ENCODE assay signal across 8 cellular contexts in genomic region chr22:25404923-25405853, GRCh38.
DNase-seq lines count a peak whose midpoint lies in the region; ATAC-seq and TF ChIP-seq lines count a peak whose summit lies in the region.

No MANE protein-coding gene starts in this region.

- peaks cover 11% of the 10 kb centered on the region; the same call in 1 of the 2 replicates for H3K4me1 ChIP-seq in H9 (ENCODE audit: insufficient read depth, low read length)
- H3K4me1 ChIP-seq in NT2/D1 (ENCODE audit: insufficient read depth, insufficient read length), result peaks cover 9% of the 10 kb centered on the region

- H4K8ac ChIP-seq in H9 (replicated peaks; ENCODE audit: insufficient read length, low read depth, low read length), result no peak overlapping the region

- H3K23me2 ChIP-seq in H9 (ENCODE audit: insufficient read length, low read depth, low read length, poor library complexity, severe bottlenecking), result peaks cover 9% of the 10 kb centered on the region

- H3K23ac ChIP-seq in H9 (ENCODE audit: insufficient read length, low read depth, low read length), result no peak overlapping the region

- peak overlapping the region; percentile 63 for H3K4me2 ChIP-seq in H9 (ENCODE audit: insufficient read depth, insufficient read length, low read length)

- no peak overlapping the region for H3K9ac ChIP-seq in H9 (ENCODE audit: extremely low read depth, insufficient read length, low read length)
- H3K9ac ChIP-seq in NT2/D1 (ENCODE audit: insufficient read length, low read depth), result peak overlapping the region; percentile 83

- no peak overlapping the region for H2BK120ac ChIP-seq in H9 (ENCODE audit: low read depth, low read length, poor library complexity, severe bottlenecking)

- H3K4me1 Mint-ChIP-seq in H9, result peaks cover 35 to 44% of the 10 kb centered on the region in 2 experiments
- H3K4me1 Mint-ChIP-seq in activated T-cell treated with anti-CD3 and anti-CD28 coated beads, Interleukin-2, amount 50 U/mL, for 4 hours (ENCODE audit: low read depth), result peaks cover 30% of the 10 kb centered on the region

- H4K20me1 ChIP-seq in H9 (ENCODE audit: control insufficient read depth, insufficient read depth, insufficient read length), result no peaks in the 10 kb centered on the region

- H4K5ac ChIP-seq in H9 (ENCODE audit: insufficient read length, low read depth, low read length), result no peak overlapping the region

- peaks cover 13% of the 10 kb centered on the region for H3K27me3 Mint-ChIP-seq in H9 (ENCODE audit: low read depth)
- no peaks in the 10 kb centered on the region for H3K27me3 Mint-ChIP-seq in activated T-cell treated with anti-CD3 and anti-CD28 coated beads, Interleukin-2, amount 50 U/mL, for 4 hours (ENCODE audit: low read depth)

- peaks cover 0 to 3% (median 0%) of the 10 kb centered on the region in 3 experiments; a peak in 3 of 7 replicates for H3K36me3 Mint-ChIP-seq in H9 (ENCODE audit: insufficient read depth in 1 of 3, low read depth in 3 of 3)
- H3K36me3 Mint-ChIP-seq in activated T-cell treated with anti-CD3 and anti-CD28 coated beads, Interleukin-2, amount 50 U/mL, for 4 hours (ENCODE audit: insufficient read depth), result no peaks in the 10 kb centered on the region

- H3K18ac ChIP-seq in H9 (ENCODE audit: insufficient read length, low read depth, low read length), result no peak overlapping the region

- no peak overlapping the region for H3K56ac ChIP-seq in H9 (ENCODE audit: insufficient read length, low read depth, low read length)

- no peak overlapping the region for H3K27ac Mint-ChIP-seq in H9

- no peaks in the 10 kb centered on the region for H3K9me3 ChIP-seq in H9 (ENCODE audit: control insufficient read depth, low read depth, low read length)
- H3K9me3 ChIP-seq in NT2/D1 (ENCODE audit: insufficient read depth, low read length), result no peaks in the 10 kb centered on the region

- H4K91ac ChIP-seq in H9 (ENCODE audit: insufficient read length, low read depth, low read length), result no peak overlapping the region

- H2AFZ ChIP-seq in H9 (ENCODE audit: low read length), result no peak overlapping the region

- no peak overlapping the region for H2BK12ac ChIP-seq in H9 (ENCODE audit: insufficient read length, low read depth, low read length)

- H2AK5ac ChIP-seq in H9 (ENCODE audit: insufficient read length, low read length), result no peak overlapping the region

- no CpG with 5 or more reads among the region's 118 CpGs for WGBS in H9 (ENCODE audit: extremely low coverage, insufficient read length, low lambda C conversion rate)

- no peak overlapping the region for H3K4ac ChIP-seq in H9 (ENCODE audit: low read depth, low read length)

- DNase-seq in EH (ENCODE audit: low read depth) (peak; percentile 80), H9 (no peak), NT2/D1 (ENCODE audit: low read depth, low spot score) (no peak), myocyte (ENCODE audit: low read depth) (peak; percentile 76)
- DNase-seq in activated T-cell treated with anti-CD3 and anti-CD28 coated beads, Interleukin-2, amount 50 U/mL, for 4 hours, result peak; percentile 59
- DNase-seq in stimulated activated CD8-positive, alpha-beta memory T cell treated with anti-CD3 and anti-CD28 coated beads, Interleukin-7, amount 100 ng/mL, for 48 hours (ENCODE audit: extremely low read depth in 1 of 2, low read depth in 1 of 2), result peak; percentile 46 to 49

- no peaks in the 10 kb centered on the region for H3K36me3 ChIP-seq in NT2/D1 (ENCODE audit: insufficient read depth, insufficient read length, low read length)

- H3K27ac ChIP-seq in H9 (ENCODE audit: insufficient read length, low read depth, low read length), result no peak overlapping the region

- H3K27me3 ChIP-seq in H9 (ENCODE audit: insufficient read depth, low read length) (no peaks in the 10 kb centered on the region), NT2/D1 (ENCODE audit: insufficient read depth, insufficient read length) (peaks cover 15% of the 10 kb centered on the region)

- no peak overlapping the region for H3T11ph ChIP-seq in H9 (ENCODE audit: low read length)

- no peaks in the 10 kb centered on the region for H3K79me1 ChIP-seq in H9 (ENCODE audit: insufficient read depth, low read depth, low read length, poor library complexity, severe bottlenecking)

- H3K79me2 ChIP-seq in H9 (ENCODE audit: insufficient read depth, low read length), result peaks cover 13% of the 10 kb centered on the region; the same call in 1 of the 2 replicates

- H3K14ac ChIP-seq in H9 (ENCODE audit: insufficient read depth, low read length), result peak overlapping the region; percentile 81

- peaks cover 0 to 3% of the 10 kb centered on the region in 2 experiments; a peak in 1 of 5 replicates for H3K9me3 Mint-ChIP-seq in H9
- no peaks in the 10 kb centered on the region for H3K9me3 Mint-ChIP-seq in activated T-cell treated with anti-CD3 and anti-CD28 coated beads, Interleukin-2, amount 50 U/mL, for 4 hours

- ATAC-seq in activated T-cell treated with anti-CD3 and anti-CD28 coated beads, Interleukin-2, amount 50 U/mL, for 4 hours, result peak; percentile 90 to 92
- ATAC-seq in esophagus mucosa (peak; percentile 84), GM21576 (IDR thresholded peaks at IDR 0.05; ENCODE audit: unreplicated experiment) (no peak)

- H2BK15ac ChIP-seq in H9 (ENCODE audit: low read depth, low read length), result no peak overlapping the region

- H2BK20ac ChIP-seq in H9 (ENCODE audit: low read depth, low read length, poor library complexity, severe bottlenecking), result no peak overlapping the region

- H3K4me3 Mint-ChIP-seq in H9, result peak overlapping the region; percentile 69 to 82
- peak overlapping the region; percentile 78 for H3K4me3 Mint-ChIP-seq in activated T-cell treated with anti-CD3 and anti-CD28 coated beads, Interleukin-2, amount 50 U/mL, for 4 hours

- no peak for TF ChIP-seq CTCF in H9 (conservative IDR thresholded peaks at IDR 0.05)

- peak overlapping the region; percentile 53 for H3K4me3 ChIP-seq in NT2/D1 (ENCODE audit: insufficient read length, low read depth)

- H2BK5ac ChIP-seq in H9 (ENCODE audit: insufficient read length, low read length), result no peak overlapping the region

Comparison
In these comparisons a context has a peak if more than half of its experiments do, and no peak if none do; other contexts are left out.
1. DNase-seq: peak in EH (single experiment), activated T-cell treated with anti-CD3 and anti-CD28 coated beads, Interleukin-2, amount 50 U/mL, for 4 hours (single experiment), myocyte (single experiment) and stimulated activated CD8-positive, alpha-beta memory T cell treated with anti-CD3 and anti-CD28 coated beads, Interleukin-7, amount 100 ng/mL, for 48 hours (2 of 2); none in H9 (single experiment) and NT2/D1 (single experiment).